In the genomic region with DNA sequence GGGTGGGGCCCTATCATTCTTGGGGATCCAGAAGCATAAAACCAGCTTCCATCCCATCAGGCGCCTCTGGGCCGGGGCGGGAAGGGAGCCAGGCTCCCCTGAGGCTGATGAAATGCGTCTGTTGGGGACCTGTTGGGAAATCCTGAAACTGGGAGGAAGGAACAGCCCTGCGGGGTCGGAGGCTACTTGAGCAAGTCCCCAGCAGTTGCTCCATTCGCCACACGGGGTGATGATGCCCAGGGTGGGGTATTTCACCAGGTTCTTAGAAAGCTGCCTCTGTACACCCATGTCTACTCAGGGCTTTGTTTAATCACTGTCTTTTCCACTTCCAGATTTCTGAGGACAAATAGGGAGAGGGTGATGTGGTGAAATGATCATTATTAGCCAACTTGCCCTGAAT, we compare ENCODE assay signal across 22 cellular contexts. TPM values are rescaled to one million over a fixed set of nuclear protein-coding genes. Genes with fewer than 3 reads are reported as not detected.
DNase-seq lines count a peak whose midpoint lies in the region; ATAC-seq and TF ChIP-seq lines count a peak whose summit lies in the region.
"Had no signal": no experiment of that assay in that cellular context is flagged by ENCODE, and none has a peak within 500 bp of the region (broad histone marks: within the 10 kb centered on the region; RNA-seq: fewer than 3 reads in every experiment).

No MANE protein-coding gene starts in this region.

- intact Hi-C loops in HCT116 (cut with micrococcal nuclease) (no loop called here), left colon (cut with DNase I, micrococcal nuclease) (no loop called here), stomach (cut with DNase I; ENCODE audit: low total_unique reads) (no loop called here)

- peak in 2 of 3 experiments; percentile 35 to 36; a peak in 4 of 6 replicates for TF ChIP-seq CTCF in HCT116 (IDR thresholded peaks at IDR 0.05 in 2 of 3, conservative IDR thresholded peaks at IDR 0.05 in 1 of 3; ENCODE audit: borderline replicate concordance in 1 of 3, insufficient read depth in 1 of 3, low read depth in 2 of 3, low read length in 2 of 3)
- TF ChIP-seq CTCF in stomach (IDR thresholded peaks at IDR 0.05), result no peak

- no peak overlapping the region for H2AFZ ChIP-seq in HCT116 (ENCODE audit: low read depth, low read length, poor library complexity, severe bottlenecking)

- no peak for TF ChIP-seq RAD21 in HCT116 (IDR thresholded peaks at IDR 0.05; ENCODE audit: low read depth)

- H3K36me3 Mint-ChIP-seq in activated CD4-positive, alpha-beta memory T cell treated with anti-CD3 and anti-CD28 coated beads, Interleukin-2, amount 10 ng/mL, durations not matched to agents 7 days and 5 days (ENCODE audit: low read depth), result no peaks in the 10 kb centered on the region

- H3K9me3 Mint-ChIP-seq in activated CD4-positive, alpha-beta memory T cell treated with anti-CD3 and anti-CD28 coated beads, Interleukin-2, amount 10 ng/mL, durations not matched to agents 7 days and 5 days, result peaks cover 2% of the 10 kb centered on the region

- 60 to 87% (median 79%) methylated on average over 1 to 8 of the region's 8 CpGs for WGBS in stomach, 5 donors

- H3K4me3 ChIP-seq in HCT116 (replicated peaks in 1 of 2; ENCODE audit: low read depth in 1 of 2, low read length in 2 of 2), result no peak overlapping the region
- H3K4me3 ChIP-seq in stomach, result no peak overlapping the region
- H3K4me3 ChIP-seq: dorsolateral prefrontal cortex, K562, mucosa of descending colon had no signal

- H3K36me3 ChIP-seq in HCT116 (ENCODE audit: control insufficient read depth in 1 of 2, insufficient read depth in 2 of 2, low read length in 2 of 2) (no peaks in the 10 kb centered on the region), stomach (no peaks in the 10 kb centered on the region)

- ATAC-seq in HCT116, result peak; percentile 82
- no peak for ATAC-seq in left colon
- ATAC-seq: K562, mucosa of descending colon had no signal

- H3K27ac ChIP-seq in HCT116 (ENCODE audit: low read depth, low read length) (no peak overlapping the region), stomach (no peak overlapping the region)
- H3K27ac ChIP-seq: C4-2B, dorsolateral prefrontal cortex had no signal

- no peaks in the 10 kb centered on the region for H4K20me1 ChIP-seq in HCT116 (ENCODE audit: insufficient read depth)

- RAD21 ChIA-PET in HCT116 (lab: Charles Lee; ENCODE audit: low non-redundant PET in 1 of 2, low total read pairs in 2 of 2, uncharacterized antibody in 2 of 2, unreplicated experiment in 2 of 2), result no interaction called here

- peaks cover 5 to 25% of the 10 kb centered on the region in 2 experiments; a peak in 2 of 4 replicates for H3K4me1 ChIP-seq in HCT116 (ENCODE audit: control insufficient read depth in 1 of 2, insufficient read depth in 2 of 2, low read length in 2 of 2)
- peaks cover 0 to 10% (median 4%) of the 10 kb centered on the region in 4 donors for H3K4me1 ChIP-seq in stomach

- CTCF ChIA-PET in HCT116 (lab: Charles Lee), result interaction anchor here (1.0 to 1.3 kb wide), 2 partner anchors 12 to 53 kb away, joined by 3 to 5 read pairs; no protein-coding TSS in a partner anchor
- CTCF ChIA-PET in activated CD4-positive, alpha-beta memory T cell treated with anti-CD3 and anti-CD28 coated beads, Interleukin-2, amount 10 ng/mL, durations not matched to agents 7 days and 5 days (lab: Charles Lee), result interaction anchor here (1.0 kb wide), 1 partner anchor 21 kb away, joined by 3 read pairs; no protein-coding TSS in a partner anchor

- DNase-seq in AML-193 (lab: John Stamatoyannopoulos, UW) (peak; percentile 83 to 85), HCT116 (ENCODE audit: low read depth, low spot score) (no peak), SIG-M5 (lab: John Stamatoyannopoulos, UW) (peak; percentile 73), left colon (peak; percentile 14 to 31), NCI-H1092 (lab: John Stamatoyannopoulos, UW) (no peak), NCI-H2227 (lab: John Stamatoyannopoulos, UW; ENCODE audit: unreplicated experiment) (no peak), stomach (no peak)
- no peak for DNase-seq in activated CD4-positive, alpha-beta memory T cell treated with anti-CD3 and anti-CD28 coated beads, Interleukin-2, amount 10 ng/mL, durations not matched to agents 7 days and 5 days
- DNase-seq: ACHN; activated CD4-positive, alpha-beta T cell treated with anti-CD3 and anti-CD28 coated beads, Interleukin-2, amount 10 ng/mL, durations not matched to agents 7 days and 5 days; activated CD8-positive, alpha-beta memory T cell treated with anti-CD3 and anti-CD28 coated beads, Interleukin-2, amount 50 U/mL, for 48 hours; activated gamma-delta T cell treated with Interleukin-2 at 50 U/mL for 16 hours; amniotic stem cell; dorsolateral prefrontal cortex; erythroblast; NCI-H1105; nucleus accumbens; retina; SW 1271 had no signal

- H3K4me3 Mint-ChIP-seq in activated CD4-positive, alpha-beta memory T cell treated with anti-CD3 and anti-CD28 coated beads, Interleukin-2, amount 10 ng/mL, durations not matched to agents 7 days and 5 days, result no peak overlapping the region
- H3K4me3 Mint-ChIP-seq: activated CD4-positive, alpha-beta T cell treated with anti-CD3 and anti-CD28 coated beads, Interleukin-2, amount 10 ng/mL, durations not matched to agents 7 days and 5 days had no signal

- no peak overlapping the region for H3K4me2 ChIP-seq in HCT116 (ENCODE audit: low read length)

- POLR2A ChIA-PET in HCT116 (lab: Charles Lee), result interaction anchor here (0.9 kb wide), 1 partner anchor 12 kb away, joined by 4 read pairs; no protein-coding TSS in a partner anchor
- POLR2A ChIA-PET in activated CD4-positive, alpha-beta memory T cell treated with anti-CD3 and anti-CD28 coated beads, Interleukin-2, amount 10 ng/mL, durations not matched to agents 7 days and 5 days (lab: Charles Lee), result no interaction called here

- H3K9me3 ChIP-seq in HCT116 (ENCODE audit: control insufficient read depth in 1 of 2, insufficient read depth in 1 of 2, low read depth in 1 of 2, low read length in 2 of 2) (no peaks in the 10 kb centered on the region), stomach (no peaks in the 10 kb centered on the region)
- H3K9me3 ChIP-seq: mucosa of descending colon had no signal

- no peak overlapping the region for H3K9ac ChIP-seq in HCT116 (ENCODE audit: low read length)

- peaks cover 22% of the 10 kb centered on the region for H3K4me1 Mint-ChIP-seq in activated CD4-positive, alpha-beta memory T cell treated with anti-CD3 and anti-CD28 coated beads, Interleukin-2, amount 10 ng/mL, durations not matched to agents 7 days and 5 days

- H3K27me3 Mint-ChIP-seq in activated CD4-positive, alpha-beta memory T cell treated with anti-CD3 and anti-CD28 coated beads, Interleukin-2, amount 10 ng/mL, durations not matched to agents 7 days and 5 days, result no peaks in the 10 kb centered on the region
- H3K27me3 Mint-ChIP-seq: activated CD4-positive, alpha-beta T cell treated with anti-CD3 and anti-CD28 coated beads, Interleukin-2, amount 10 ng/mL, durations not matched to agents 7 days and 5 days had no signal

- H3K27me3 ChIP-seq in HCT116 (ENCODE audit: insufficient read depth, low read length), result no peaks in the 10 kb centered on the region
- H3K27me3 ChIP-seq in stomach, result no peaks in the 10 kb centered on the region
- H3K27me3 ChIP-seq: dorsolateral prefrontal cortex had no signal

- no peak overlapping the region for H3K27ac Mint-ChIP-seq in activated CD4-positive, alpha-beta memory T cell treated with anti-CD3 and anti-CD28 coated beads, Interleukin-2, amount 10 ng/mL, durations not matched to agents 7 days and 5 days
- H3K27ac Mint-ChIP-seq: activated CD4-positive, alpha-beta T cell treated with anti-CD3 and anti-CD28 coated beads, Interleukin-2, amount 10 ng/mL, durations not matched to agents 7 days and 5 days had no signal

- no peaks in the 10 kb centered on the region for H3K9me2 ChIP-seq in HCT116 (ENCODE audit: insufficient read depth)

- no peak for TF ChIP-seq POLR2A in HCT116 (IDR thresholded peaks at IDR 0.05; ENCODE audit: borderline replicate concordance, extremely low read depth, insufficient read depth, insufficient read length)
- no peak for TF ChIP-seq POLR2A in stomach (IDR thresholded peaks at IDR 0.05)

- BruUV-seq in HCT116 (replicated peaks; lab: Mats Ljungman, UMichigan), result no TSS peak

- no peak for TF ChIP-seq EP300 in stomach (IDR thresholded peaks at IDR 0.05)

- H3K79me2 ChIP-seq in HCT116 (ENCODE audit: insufficient read depth, low read length), result no peaks in the 10 kb centered on the region

TF ChIP-seq in HCT116, 20 proteins besides CTCF, POLR2A, EP300 and RAD21 (continues in another document):
- TF ChIP-seq, protein P1, sequence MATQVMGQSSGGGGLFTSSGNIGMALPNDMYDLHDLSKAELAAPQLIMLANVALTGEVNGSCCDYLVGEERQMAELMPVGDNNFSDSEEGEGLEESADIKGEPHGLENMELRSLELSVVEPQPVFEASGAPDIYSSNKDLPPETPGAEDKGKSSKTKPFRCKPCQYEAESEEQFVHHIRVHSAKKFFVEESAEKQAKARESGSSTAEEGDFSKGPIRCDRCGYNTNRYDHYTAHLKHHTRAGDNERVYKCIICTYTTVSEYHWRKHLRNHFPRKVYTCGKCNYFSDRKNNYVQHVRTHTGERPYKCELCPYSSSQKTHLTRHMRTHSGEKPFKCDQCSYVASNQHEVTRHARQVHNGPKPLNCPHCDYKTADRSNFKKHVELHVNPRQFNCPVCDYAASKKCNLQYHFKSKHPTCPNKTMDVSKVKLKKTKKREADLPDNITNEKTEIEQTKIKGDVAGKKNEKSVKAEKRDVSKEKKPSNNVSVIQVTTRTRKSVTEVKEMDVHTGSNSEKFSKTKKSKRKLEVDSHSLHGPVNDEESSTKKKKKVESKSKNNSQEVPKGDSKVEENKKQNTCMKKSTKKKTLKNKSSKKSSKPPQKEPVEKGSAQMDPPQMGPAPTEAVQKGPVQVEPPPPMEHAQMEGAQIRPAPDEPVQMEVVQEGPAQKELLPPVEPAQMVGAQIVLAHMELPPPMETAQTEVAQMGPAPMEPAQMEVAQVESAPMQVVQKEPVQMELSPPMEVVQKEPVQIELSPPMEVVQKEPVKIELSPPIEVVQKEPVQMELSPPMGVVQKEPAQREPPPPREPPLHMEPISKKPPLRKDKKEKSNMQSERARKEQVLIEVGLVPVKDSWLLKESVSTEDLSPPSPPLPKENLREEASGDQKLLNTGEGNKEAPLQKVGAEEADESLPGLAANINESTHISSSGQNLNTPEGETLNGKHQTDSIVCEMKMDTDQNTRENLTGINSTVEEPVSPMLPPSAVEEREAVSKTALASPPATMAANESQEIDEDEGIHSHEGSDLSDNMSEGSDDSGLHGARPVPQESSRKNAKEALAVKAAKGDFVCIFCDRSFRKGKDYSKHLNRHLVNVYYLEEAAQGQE (IDR thresholded peaks at IDR 0.05; ENCODE audit: low read depth), result no peak
- TF ChIP-seq JUND (IDR thresholded peaks at IDR 0.05), result no peak
- TF ChIP-seq, protein P2, sequence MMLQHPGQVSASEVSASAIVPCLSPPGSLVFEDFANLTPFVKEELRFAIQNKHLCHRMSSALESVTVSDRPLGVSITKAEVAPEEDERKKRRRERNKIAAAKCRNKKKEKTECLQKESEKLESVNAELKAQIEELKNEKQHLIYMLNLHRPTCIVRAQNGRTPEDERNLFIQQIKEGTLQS (IDR thresholded peaks at IDR 0.05), result no peak

RNA-seq across cellular contexts. Expression of a gene that starts 25.4 kb away (rescaled TPM):
- total RNA-seq in HCT116 (2021; ENCODE audit: unreplicated experiment), result 35.5 TPM
- 16.1 and 21.7 TPM in 2 replicates for polyA plus RNA-seq in HCT116 (2012)
- 10 to 100 TPM; 17.7 to 18.4 TPM for total RNA-seq in left colon
- total RNA-seq in stomach, result 10 to 100 TPM; 12.9 to 43.0 (median 33.9) TPM
- 10 to 100 TPM; 10.7 to 16.8 (median 11.0) TPM for polyA plus RNA-seq in stomach
- 1 to 10 TPM; 7.5 to 8.0 TPM for total RNA-seq in activated CD4-positive, alpha-beta memory T cell treated with anti-CD3 and anti-CD28 coated beads, Interleukin-2, amount 10 ng/mL, durations not matched to agents 7 days and 5 days

Comparison
In these comparisons a context has a peak if more than half of its experiments do, and no peak if none do; other contexts are left out.
1. DNase-seq: peak in AML-193 (2 of 2), SIG-M5 (single experiment) and left colon (2 of 2); none in HCT116 (single experiment), NCI-H1092 (single experiment), NCI-H2227 (single experiment), stomach (single experiment) and activated CD4-positive, alpha-beta memory T cell treated with anti-CD3 and anti-CD28 coated beads, Interleukin-2, amount 10 ng/mL, durations not matched to agents 7 days and 5 days (single experiment).
2. CTCF ChIP-seq: peak in HCT116 (2 of 3); none in stomach (0 of 7).